Comparison of ENCODE assay signal across 17 cellular contexts in the genomic region with DNA sequence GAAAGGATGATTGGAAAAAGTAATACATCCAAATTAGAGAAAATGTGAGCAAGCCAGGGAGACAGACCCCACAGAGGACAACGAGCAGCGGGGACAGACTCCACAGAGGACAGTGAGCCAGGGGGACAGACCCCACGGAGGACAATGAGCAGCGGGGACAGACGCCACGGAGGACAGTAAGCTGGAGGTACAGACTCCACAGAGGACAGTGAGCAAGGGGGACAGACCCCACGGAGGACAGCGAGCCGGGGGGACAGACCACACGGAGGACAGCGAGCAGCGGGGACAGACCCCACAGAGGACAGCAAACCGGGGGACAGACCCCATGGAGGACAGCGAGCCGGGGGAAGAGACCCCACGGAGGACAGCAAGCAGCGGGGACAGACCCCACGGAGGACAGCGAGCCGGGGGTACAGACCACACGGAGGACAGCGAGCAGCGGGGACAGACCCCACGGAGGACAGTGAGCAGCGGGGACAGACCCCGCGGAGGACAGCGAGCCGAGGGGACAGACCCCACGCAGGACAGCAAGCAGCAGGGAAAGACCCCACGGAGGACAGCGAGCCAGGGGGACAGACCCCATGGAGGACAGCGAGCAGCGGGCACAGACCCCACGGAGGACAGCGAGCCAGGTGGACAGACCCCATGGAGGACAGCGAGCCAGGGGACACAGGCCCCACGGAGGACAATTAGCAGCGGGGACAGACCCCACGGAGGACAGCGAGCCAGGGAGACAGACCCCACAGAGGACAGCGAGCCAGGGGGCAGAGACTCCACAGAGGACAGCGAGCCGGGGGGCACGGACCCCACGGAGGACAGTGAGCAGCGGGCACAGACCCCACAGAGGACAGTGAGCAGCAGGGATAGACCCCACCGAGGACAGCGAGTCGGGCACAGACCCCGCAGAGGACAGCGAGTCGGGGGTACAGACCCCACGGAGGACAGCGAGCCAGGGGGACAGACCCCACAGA. TPM values are rescaled to one million over a fixed set of nuclear protein-coding genes. Genes with fewer than 3 reads are reported as not detected.
DNase-seq lines count a peak whose midpoint lies in the region; ATAC-seq and TF ChIP-seq lines count a peak whose summit lies in the region.
"Had no signal": no experiment of that assay in that cellular context is flagged by ENCODE, and none has a peak within 500 bp of the region (broad histone marks: within the 10 kb centered on the region; RNA-seq: fewer than 3 reads in every experiment).

No MANE protein-coding gene starts in this region.

- H3K36me3 ChIP-seq in neural progenitor cell, result no peaks in the 10 kb centered on the region
- no peaks in the 10 kb centered on the region for H3K36me3 ChIP-seq in upper lobe of right lung

- H3K9me3 Mint-ChIP-seq in activated T-cell treated with anti-CD3 and anti-CD28 coated beads, Interleukin-2, amount 50 U/mL, for 72 hours, result no peaks in the 10 kb centered on the region
- no peaks in the 10 kb centered on the region for H3K9me3 Mint-ChIP-seq in natural killer cell treated with Interleukin-12 subunit alpha and Interleukin-12 subunit beta and Interleukin-15 and Interleukin-18, amount 100 ng/mL, for 72 hours
- H3K9me3 Mint-ChIP-seq in natural killer cell (no peaks in the 10 kb centered on the region), neural progenitor cell (no peaks in the 10 kb centered on the region)
- no peaks in the 10 kb centered on the region for H3K9me3 Mint-ChIP-seq in activated CD8-positive, alpha-beta T cell treated with anti-CD3 and anti-CD28 coated beads, Interleukin-2, amount 10 ng/mL, durations not matched to agents 7 days and 5 days (ENCODE audit: insufficient read depth)

- peaks cover 13% of the 10 kb centered on the region for H3K27me3 Mint-ChIP-seq in activated T-cell treated with anti-CD3 and anti-CD28 coated beads, Interleukin-2, amount 50 U/mL, for 72 hours (ENCODE audit: low read depth)
- H3K27me3 Mint-ChIP-seq in natural killer cell treated with Interleukin-12 subunit alpha and Interleukin-12 subunit beta and Interleukin-15 and Interleukin-18, amount 100 ng/mL, for 72 hours, result peaks cover 6 to 10% of the 10 kb centered on the region in 2 donors
- H3K27me3 Mint-ChIP-seq in natural killer cell (ENCODE audit: low read depth in 2 of 2) (peaks cover 8 to 11% of the 10 kb centered on the region in 2 donors), neural progenitor cell (ENCODE audit: insufficient read depth, low read depth) (peaks cover 2% of the 10 kb centered on the region)
- no peaks in the 10 kb centered on the region for H3K27me3 Mint-ChIP-seq in activated CD8-positive, alpha-beta T cell treated with anti-CD3 and anti-CD28 coated beads, Interleukin-2, amount 10 ng/mL, durations not matched to agents 7 days and 5 days (ENCODE audit: low read depth)

- no peaks in the 10 kb centered on the region for H4K20me1 ChIP-seq in neural progenitor cell (ENCODE audit: low read depth)

- H3K27ac Mint-ChIP-seq in activated T-cell treated with anti-CD3 and anti-CD28 coated beads, Interleukin-2, amount 50 U/mL, for 72 hours, result no peak overlapping the region
- H3K27ac Mint-ChIP-seq in natural killer cell treated with Interleukin-12 subunit alpha and Interleukin-12 subunit beta and Interleukin-15 and Interleukin-18, amount 100 ng/mL, for 72 hours, result no peak overlapping the region
- H3K27ac Mint-ChIP-seq in natural killer cell (no peak overlapping the region), neural progenitor cell (peak overlapping the region; percentile 1)
- H3K27ac Mint-ChIP-seq in activated CD8-positive, alpha-beta T cell treated with anti-CD3 and anti-CD28 coated beads, Interleukin-2, amount 10 ng/mL, durations not matched to agents 7 days and 5 days, result no peak overlapping the region

- H3K9me3 ChIP-seq in neural progenitor cell (ENCODE audit: low read depth), result no peaks in the 10 kb centered on the region
- no peaks in the 10 kb centered on the region for H3K9me3 ChIP-seq in upper lobe of right lung

- H3K4me1 ChIP-seq in neural progenitor cell (peaks cover 9% of the 10 kb centered on the region), upper lobe of right lung (no peaks in the 10 kb centered on the region)

- H3K27me3 ChIP-seq in neural progenitor cell (no peaks in the 10 kb centered on the region), upper lobe of right lung (peaks cover 19% of the 10 kb centered on the region)

- POLR2A ChIA-PET in activated CD8-positive, alpha-beta T cell treated with anti-CD3 and anti-CD28 coated beads, Interleukin-2, amount 10 ng/mL, durations not matched to agents 7 days and 5 days (lab: Charles Lee), result no interaction called here

- no peaks in the 10 kb centered on the region for H3K36me3 Mint-ChIP-seq in activated T-cell treated with anti-CD3 and anti-CD28 coated beads, Interleukin-2, amount 50 U/mL, for 72 hours (ENCODE audit: insufficient read depth in 2 of 2)
- no peaks in the 10 kb centered on the region for H3K36me3 Mint-ChIP-seq in natural killer cell treated with Interleukin-12 subunit alpha and Interleukin-12 subunit beta and Interleukin-15 and Interleukin-18, amount 100 ng/mL, for 72 hours
- H3K36me3 Mint-ChIP-seq in natural killer cell, result no peaks in the 10 kb centered on the region
- H3K36me3 Mint-ChIP-seq in neural progenitor cell, result no peaks in the 10 kb centered on the region
- no peaks in the 10 kb centered on the region for H3K36me3 Mint-ChIP-seq in activated CD8-positive, alpha-beta T cell treated with anti-CD3 and anti-CD28 coated beads, Interleukin-2, amount 10 ng/mL, durations not matched to agents 7 days and 5 days (ENCODE audit: low read depth)

- CTCF ChIA-PET in activated CD8-positive, alpha-beta T cell treated with anti-CD3 and anti-CD28 coated beads, Interleukin-2, amount 10 ng/mL, durations not matched to agents 7 days and 5 days (lab: Charles Lee), result no interaction called here

- no peak overlapping the region for H3K27ac ChIP-seq in neural progenitor cell
- H3K27ac ChIP-seq in upper lobe of right lung, result no peak overlapping the region
- H3K27ac ChIP-seq: C4-2B had no signal

- H3K9ac ChIP-seq in neural progenitor cell, result no peak overlapping the region

- H3K4me3 Mint-ChIP-seq in activated T-cell treated with anti-CD3 and anti-CD28 coated beads, Interleukin-2, amount 50 U/mL, for 72 hours, result no peak overlapping the region
- no peak overlapping the region for H3K4me3 Mint-ChIP-seq in natural killer cell treated with Interleukin-12 subunit alpha and Interleukin-12 subunit beta and Interleukin-15 and Interleukin-18, amount 100 ng/mL, for 72 hours
- H3K4me3 Mint-ChIP-seq in natural killer cell (no peak overlapping the region), neural progenitor cell (no peak overlapping the region)
- no peak overlapping the region for H3K4me3 Mint-ChIP-seq in activated CD8-positive, alpha-beta T cell treated with anti-CD3 and anti-CD28 coated beads, Interleukin-2, amount 10 ng/mL, durations not matched to agents 7 days and 5 days

- intact Hi-C loops in natural killer cell (cut with micrococcal nuclease) (no loop called here), upper lobe of right lung (cut with DNase I) (no loop called here)

- peak; percentile 9 for DNase-seq in activated T-cell treated with anti-CD3 and anti-CD28 coated beads, Interleukin-2, amount 50 U/mL, for 1 hour
- DNase-seq in activated T-cell treated with anti-CD3 and anti-CD28 coated beads, Interleukin-2, amount 50 U/mL, for 72 hours, result no peak
- peak; percentile 54 for DNase-seq in natural killer cell treated with Interleukin-12 subunit alpha and Interleukin-12 subunit beta and Interleukin-15 and Interleukin-18, amount 100 ng/mL, for 72 hours (ENCODE audit: low spot score)
- no peak for DNase-seq in natural killer cell
- no peak for DNase-seq in neural progenitor cell (ENCODE audit: low spot score)
- peak; percentile 48 for DNase-seq in upper lobe of right lung
- no peak for DNase-seq in activated CD8-positive, alpha-beta T cell treated with anti-CD3 and anti-CD28 coated beads, Interleukin-2, amount 10 ng/mL, durations not matched to agents 7 days and 5 days
- DNase-seq in NCI-H510A (lab: John Stamatoyannopoulos, UW), result no peak
- DNase-seq: 8988T, DMS153, Karpas-422, NCI-H1417, NCI-H1930, NCI-H2171 treated with DMSO at 0.1 percent for 48 hours, NCI-H510A treated with DMSO at 0.1 percent for 48 hours had no signal

- no peak for TF ChIP-seq CTCF in natural killer cell (IDR thresholded peaks at IDR 0.05)
- no peak for TF ChIP-seq CTCF in neural progenitor cell (IDR thresholded peaks at IDR 0.05)
- no peak for TF ChIP-seq CTCF in upper lobe of right lung (IDR thresholded peaks at IDR 0.05)

- no peak overlapping the region for H3K4me2 ChIP-seq in neural progenitor cell

- H3K4me3 ChIP-seq in neural progenitor cell (no peak overlapping the region), upper lobe of right lung (no peak overlapping the region)

- H2AFZ ChIP-seq in neural progenitor cell (replicated peaks), result no peak overlapping the region

- H3K4me1 Mint-ChIP-seq in activated T-cell treated with anti-CD3 and anti-CD28 coated beads, Interleukin-2, amount 50 U/mL, for 72 hours (ENCODE audit: low read depth), result no peaks in the 10 kb centered on the region
- no peaks in the 10 kb centered on the region for H3K4me1 Mint-ChIP-seq in natural killer cell treated with Interleukin-12 subunit alpha and Interleukin-12 subunit beta and Interleukin-15 and Interleukin-18, amount 100 ng/mL, for 72 hours (ENCODE audit: low read depth in 2 of 2)
- H3K4me1 Mint-ChIP-seq in natural killer cell (no peaks in the 10 kb centered on the region), neural progenitor cell (peaks cover 18% of the 10 kb centered on the region)
- no peaks in the 10 kb centered on the region for H3K4me1 Mint-ChIP-seq in activated CD8-positive, alpha-beta T cell treated with anti-CD3 and anti-CD28 coated beads, Interleukin-2, amount 10 ng/mL, durations not matched to agents 7 days and 5 days (ENCODE audit: low read depth)

- H3F3A ChIP-seq in neural progenitor cell (ENCODE audit: low read depth), result no peaks in the 10 kb centered on the region

- no peaks in the 10 kb centered on the region for H3K79me2 ChIP-seq in neural progenitor cell (ENCODE audit: low read depth)

- ATAC-seq in activated T-cell treated with anti-CD3 and anti-CD28 coated beads, Interleukin-2, amount 50 U/mL, for 72 hours (replicated peaks in 1 of 2), result no peak
- ATAC-seq in natural killer cell treated with Interleukin-12 subunit alpha and Interleukin-12 subunit beta and Interleukin-15 and Interleukin-18, amount 100 ng/mL, for 72 hours, result no peak
- ATAC-seq in natural killer cell, result no peak
- no peak for ATAC-seq in upper lobe of right lung
- ATAC-seq in activated CD8-positive, alpha-beta T cell treated with anti-CD3 and anti-CD28 coated beads, Interleukin-2, amount 10 ng/mL, durations not matched to agents 7 days and 5 days, result no peak
- ATAC-seq: Panc1 had no signal

RNA-seq across cellular contexts. Expression of a gene that starts 1.9 kb away (rescaled TPM):
- 10 to 100 TPM; 28.3 to 29.5 TPM for total RNA-seq in activated T-cell treated with anti-CD3 and anti-CD28 coated beads, Interleukin-2, amount 50 U/mL, for 72 hours
- 10 to 100 TPM in 1 of 2 donors, 1 to 10 TPM in 1; 8.1 to 24.5 TPM for total RNA-seq in natural killer cell treated with Interleukin-12 subunit alpha and Interleukin-12 subunit beta and Interleukin-15 and Interleukin-18, amount 100 ng/mL, for 72 hours
- 1 to 10 TPM; 2.2 to 7.0 (median 5.0) TPM for total RNA-seq in natural killer cell
- total RNA-seq in neural progenitor cell (ENCODE audit: low replicate concordance), result 0.92 and 9.5 TPM in 2 replicates
- total RNA-seq in upper lobe of right lung, result 12.6 TPM
- 10 to 100 TPM; 11.9 to 17.0 TPM for total RNA-seq in activated CD8-positive, alpha-beta T cell treated with anti-CD3 and anti-CD28 coated beads, Interleukin-2, amount 10 ng/mL, durations not matched to agents 7 days and 5 days

RNA-seq across cellular contexts. Expression of a gene that starts 39.9 kb away (rescaled TPM):
- 10 to 100 TPM; 50.6 to 54.7 TPM for total RNA-seq in activated T-cell treated with anti-CD3 and anti-CD28 coated beads, Interleukin-2, amount 50 U/mL, for 72 hours
- 100 to 1,000 TPM in 1 of 2 donors, 10 to 100 TPM in 1; 52.7 to 136 TPM for total RNA-seq in natural killer cell treated with Interleukin-12 subunit alpha and Interleukin-12 subunit beta and Interleukin-15 and Interleukin-18, amount 100 ng/mL, for 72 hours
- total RNA-seq in natural killer cell, result 10 to 100 TPM; 59.7 to 80.0 (median 76.0) TPM
- total RNA-seq in neural progenitor cell (ENCODE audit: low replicate concordance), result 37.5 and 45.1 TPM in 2 replicates
- total RNA-seq in upper lobe of right lung, result 33.8 TPM
- total RNA-seq in activated CD8-positive, alpha-beta T cell treated with anti-CD3 and anti-CD28 coated beads, Interleukin-2, amount 10 ng/mL, durations not matched to agents 7 days and 5 days, result 10 to 100 TPM; 58.9 to 60.7 TPM

RNA-seq across cellular contexts. Expression of a gene that starts 40.0 kb away (rescaled TPM):
- total RNA-seq in activated T-cell treated with anti-CD3 and anti-CD28 coated beads, Interleukin-2, amount 50 U/mL, for 72 hours, result 10 to 100 TPM; 17.7 to 18.2 TPM
- 10 to 100 TPM; 17.6 to 30.9 TPM for total RNA-seq in natural killer cell treated with Interleukin-12 subunit alpha and Interleukin-12 subunit beta and Interleukin-15 and Interleukin-18, amount 100 ng/mL, for 72 hours
- total RNA-seq in natural killer cell (under 1 TPM; 0.45 to 0.57 (median 0.56) TPM), neural progenitor cell (ENCODE audit: low replicate concordance) (32.3 and 32.6 TPM in 2 replicates), upper lobe of right lung (0.81 TPM)
- total RNA-seq in activated CD8-positive, alpha-beta T cell treated with anti-CD3 and anti-CD28 coated beads, Interleukin-2, amount 10 ng/mL, durations not matched to agents 7 days and 5 days, result 10 to 100 TPM; 38.6 to 42.6 TPM

Comparison
In these comparisons a context has a peak if more than half of its experiments do, and no peak if none do; other contexts are left out.
1. DNase-seq: peak in activated T-cell treated with anti-CD3 and anti-CD28 coated beads, Interleukin-2, amount 50 U/mL, for 1 hour (single experiment), natural killer cell treated with Interleukin-12 subunit alpha and Interleukin-12 subunit beta and Interleukin-15 and Interleukin-18, amount 100 ng/mL, for 72 hours (single experiment) and upper lobe of right lung (single experiment); none in activated T-cell treated with anti-CD3 and anti-CD28 coated beads, Interleukin-2, amount 50 U/mL, for 72 hours (0 of 2), natural killer cell (single experiment), neural progenitor cell (single experiment), activated CD8-positive, alpha-beta T cell treated with anti-CD3 and anti-CD28 coated beads, Interleukin-2, amount 10 ng/mL, durations not matched to agents 7 days and 5 days (single experiment) and NCI-H510A (single experiment).
2. RNA of a gene that starts 40.0 kb away (total RNA-seq): 38.6 to 42.6 TPM in activated CD8-positive, alpha-beta T cell treated with anti-CD3 and anti-CD28 coated beads, Interleukin-2, amount 10 ng/mL, durations not matched to agents 7 days and 5 days, 32.3 to 32.6 TPM in neural progenitor cell, 17.6 to 30.9 TPM in natural killer cell treated with Interleukin-12 subunit alpha and Interleukin-12 subunit beta and Interleukin-15 and Interleukin-18, amount 100 ng/mL, for 72 hours and 17.7 to 18.2 TPM in activated T-cell treated with anti-CD3 and anti-CD28 coated beads, Interleukin-2, amount 50 U/mL, for 72 hours; 0.81 TPM in upper lobe of right lung (single experiment) and 0.45 to 0.57 TPM in natural killer cell; every median in the first group is over 10 times any median in the second.